ENCODE assay signal across 1 cellular context in the genomic region with DNA sequence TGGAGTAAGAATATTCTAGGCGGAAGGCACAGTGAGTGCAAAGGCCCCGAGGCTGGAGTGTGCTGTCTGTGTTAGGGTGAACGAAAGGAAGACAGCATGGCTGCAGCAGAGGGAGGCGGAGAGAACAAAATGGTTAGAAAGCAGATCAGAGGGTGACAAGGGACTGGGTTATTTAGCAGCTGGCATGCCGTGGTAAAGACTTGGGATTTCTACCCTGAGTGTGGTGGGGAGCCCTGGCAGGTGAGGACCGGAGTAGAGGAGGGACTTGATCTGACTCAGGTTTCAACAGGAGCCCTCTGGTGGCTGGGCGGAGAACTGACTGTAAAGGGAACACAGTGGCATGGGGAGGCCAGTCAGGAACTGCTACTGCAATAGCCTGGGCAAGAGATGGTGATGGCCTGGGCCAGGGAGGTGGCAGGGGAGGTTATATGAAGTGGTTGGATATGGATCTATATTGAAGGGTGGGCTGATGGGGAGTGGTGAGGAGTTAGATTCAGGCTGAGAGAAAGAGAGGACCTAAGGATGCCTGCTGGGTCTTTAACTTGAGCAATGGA.
TF ChIP-seq lines count a peak whose summit lies in the region.

No MANE protein-coding gene starts in this region.

TF ChIP-seq in K562, 482 proteins besides CTCF, POLR2A, EP300 and RAD21 (continued from another document and continues in another):
- TF ChIP-seq POLR3G (IDR thresholded peaks at IDR 0.05; ENCODE audit: extremely low read depth, insufficient read length, insufficient replicate concordance) = no peak
- TF ChIP-seq JUNB (CRISPR knock-in tag; conservative IDR thresholded peaks at IDR 0.05) = no peak; the same call in 1 of the 2 replicates
- peak; percentile 97 for TF ChIP-seq GATAD2A (IDR thresholded peaks at IDR 0.05)
- TF ChIP-seq SMARCA4 (IDR thresholded peaks at IDR 0.05) = 0 out of 2 replicates have a peak, but pooled peaks have one; percentile 69
- peak; percentile 60; the same call in 1 of the 2 replicates for TF ChIP-seq RB1 (IDR thresholded peaks at IDR 0.05; ENCODE audit: low read depth)
- no peak for TF ChIP-seq XRCC3 (IDR thresholded peaks at IDR 0.05)
- no peak for TF ChIP-seq TRIM28 (IDR thresholded peaks at IDR 0.05)
- TF ChIP-seq, protein P1, sequence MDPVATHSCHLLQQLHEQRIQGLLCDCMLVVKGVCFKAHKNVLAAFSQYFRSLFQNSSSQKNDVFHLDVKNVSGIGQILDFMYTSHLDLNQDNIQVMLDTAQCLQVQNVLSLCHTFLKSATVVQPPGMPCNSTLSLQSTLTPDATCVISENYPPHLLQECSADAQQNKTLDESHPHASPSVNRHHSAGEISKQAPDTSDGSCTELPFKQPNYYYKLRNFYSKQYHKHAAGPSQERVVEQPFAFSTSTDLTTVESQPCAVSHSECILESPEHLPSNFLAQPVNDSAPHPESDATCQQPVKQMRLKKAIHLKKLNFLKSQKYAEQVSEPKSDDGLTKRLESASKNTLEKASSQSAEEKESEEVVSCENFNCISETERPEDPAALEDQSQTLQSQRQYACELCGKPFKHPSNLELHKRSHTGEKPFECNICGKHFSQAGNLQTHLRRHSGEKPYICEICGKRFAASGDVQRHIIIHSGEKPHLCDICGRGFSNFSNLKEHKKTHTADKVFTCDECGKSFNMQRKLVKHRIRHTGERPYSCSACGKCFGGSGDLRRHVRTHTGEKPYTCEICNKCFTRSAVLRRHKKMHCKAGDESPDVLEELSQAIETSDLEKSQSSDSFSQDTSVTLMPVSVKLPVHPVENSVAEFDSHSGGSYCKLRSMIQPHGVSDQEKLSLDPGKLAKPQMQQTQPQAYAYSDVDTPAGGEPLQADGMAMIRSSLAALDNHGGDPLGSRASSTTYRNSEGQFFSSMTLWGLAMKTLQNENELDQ (CRISPR knock-in tag; IDR thresholded peaks at IDR 0.05; ENCODE audit: borderline replicate concordance) = peak; percentile 74; the same call in 1 of the 2 replicates
- TF ChIP-seq FOSL1 (tag; conservative IDR thresholded peaks at IDR 0.05) = no peak; the same call in 1 of the 2 replicates
- no peak for TF ChIP-seq FUS (optimal IDR thresholded peaks at IDR 0.05; ENCODE audit: low read depth, low read length)
- TF ChIP-seq FIP1L1 (IDR thresholded peaks at IDR 0.05; ENCODE audit: low read depth, low read length, poor library complexity, severe bottlenecking) = no peak
- TF ChIP-seq HCFC1 (IDR thresholded peaks at IDR 0.05; ENCODE audit: low read depth, low read length) = 0 out of 2 replicates have a peak, but pooled peaks have one; percentile 25
- 0 out of 4 replicates have a peak, but pooled peaks of 1 of the 2 experiments have one; percentile 21 for TF ChIP-seq TRIM24 (IDR thresholded peaks at IDR 0.05)
- TF ChIP-seq ZNF3 (CRISPR knock-in tag; IDR thresholded peaks at IDR 0.05) = no peak
- TF ChIP-seq ZNF263 (CRISPR knock-in tag; IDR thresholded peaks at IDR 0.05; ENCODE audit: borderline replicate concordance) = peak; percentile 81; the same call in 1 of the 2 replicates
- TF ChIP-seq ZNF311 (CRISPR knock-in tag; IDR thresholded peaks at IDR 0.05) = peak; percentile 88
- TF ChIP-seq PCBP2 (IDR thresholded peaks at IDR 0.05; ENCODE audit: low read depth, low read length, poor library complexity, severe bottlenecking) = no peak
- no peak for TF ChIP-seq ZNF57 (CRISPR knock-in tag; IDR thresholded peaks at IDR 0.05)
- TF ChIP-seq, protein P2, sequence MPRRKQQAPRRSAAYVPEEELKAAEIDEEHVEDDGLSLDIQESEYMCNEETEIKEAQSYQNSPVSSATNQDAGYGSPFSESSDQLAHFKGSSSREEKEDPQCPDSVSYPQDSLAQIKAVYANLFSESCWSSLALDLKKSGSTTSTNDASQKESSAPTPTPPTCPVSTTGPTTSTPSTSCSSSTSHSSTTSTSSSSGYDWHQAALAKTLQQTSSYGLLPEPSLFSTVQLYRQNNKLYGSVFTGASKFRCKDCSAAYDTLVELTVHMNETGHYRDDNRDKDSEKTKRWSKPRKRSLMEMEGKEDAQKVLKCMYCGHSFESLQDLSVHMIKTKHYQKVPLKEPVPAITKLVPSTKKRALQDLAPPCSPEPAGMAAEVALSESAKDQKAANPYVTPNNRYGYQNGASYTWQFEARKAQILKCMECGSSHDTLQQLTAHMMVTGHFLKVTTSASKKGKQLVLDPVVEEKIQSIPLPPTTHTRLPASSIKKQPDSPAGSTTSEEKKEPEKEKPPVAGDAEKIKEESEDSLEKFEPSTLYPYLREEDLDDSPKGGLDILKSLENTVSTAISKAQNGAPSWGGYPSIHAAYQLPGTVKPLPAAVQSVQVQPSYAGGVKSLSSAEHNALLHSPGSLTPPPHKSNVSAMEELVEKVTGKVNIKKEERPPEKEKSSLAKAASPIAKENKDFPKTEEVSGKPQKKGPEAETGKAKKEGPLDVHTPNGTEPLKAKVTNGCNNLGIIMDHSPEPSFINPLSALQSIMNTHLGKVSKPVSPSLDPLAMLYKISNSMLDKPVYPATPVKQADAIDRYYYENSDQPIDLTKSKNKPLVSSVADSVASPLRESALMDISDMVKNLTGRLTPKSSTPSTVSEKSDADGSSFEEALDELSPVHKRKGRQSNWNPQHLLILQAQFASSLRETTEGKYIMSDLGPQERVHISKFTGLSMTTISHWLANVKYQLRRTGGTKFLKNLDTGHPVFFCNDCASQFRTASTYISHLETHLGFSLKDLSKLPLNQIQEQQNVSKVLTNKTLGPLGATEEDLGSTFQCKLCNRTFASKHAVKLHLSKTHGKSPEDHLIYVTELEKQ (CRISPR knock-in tag; IDR thresholded peaks at IDR 0.05) = peak; percentile 61; the same call in 1 of the 2 replicates
- TF ChIP-seq NFATC3 (IDR thresholded peaks at IDR 0.05) = no peak
- TF ChIP-seq, protein P3, sequence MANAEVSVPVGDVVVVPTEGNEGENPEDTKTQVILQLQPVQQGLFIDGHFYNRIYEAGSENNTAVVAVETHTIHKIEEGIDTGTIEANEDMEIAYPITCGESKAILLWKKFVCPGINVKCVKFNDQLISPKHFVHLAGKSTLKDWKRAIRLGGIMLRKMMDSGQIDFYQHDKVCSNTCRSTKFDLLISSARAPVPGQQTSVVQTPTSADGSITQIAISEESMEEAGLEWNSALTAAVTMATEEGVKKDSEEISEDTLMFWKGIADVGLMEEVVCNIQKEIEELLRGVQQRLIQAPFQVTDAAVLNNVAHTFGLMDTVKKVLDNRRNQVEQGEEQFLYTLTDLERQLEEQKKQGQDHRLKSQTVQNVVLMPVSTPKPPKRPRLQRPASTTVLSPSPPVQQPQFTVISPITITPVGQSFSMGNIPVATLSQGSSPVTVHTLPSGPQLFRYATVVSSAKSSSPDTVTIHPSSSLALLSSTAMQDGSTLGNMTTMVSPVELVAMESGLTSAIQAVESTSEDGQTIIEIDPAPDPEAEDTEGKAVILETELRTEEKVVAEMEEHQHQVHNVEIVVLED (CRISPR knock-in tag; IDR thresholded peaks at IDR 0.05) = 0 out of 2 replicates have a peak, but pooled peaks have one; percentile 6
- TF ChIP-seq MYBL2 (IDR thresholded peaks at IDR 0.05; ENCODE audit: low read depth) = no peak
- no peak for TF ChIP-seq MYBL2 (CRISPR knock-in tag; IDR thresholded peaks at IDR 0.05; ENCODE audit: borderline replicate concordance)
- TF ChIP-seq KLF6 (CRISPR knock-in tag; IDR thresholded peaks at IDR 0.05; ENCODE audit: borderline replicate concordance) = peak; percentile 40; the same call in 1 of the 2 replicates
- TF ChIP-seq, protein P4, sequence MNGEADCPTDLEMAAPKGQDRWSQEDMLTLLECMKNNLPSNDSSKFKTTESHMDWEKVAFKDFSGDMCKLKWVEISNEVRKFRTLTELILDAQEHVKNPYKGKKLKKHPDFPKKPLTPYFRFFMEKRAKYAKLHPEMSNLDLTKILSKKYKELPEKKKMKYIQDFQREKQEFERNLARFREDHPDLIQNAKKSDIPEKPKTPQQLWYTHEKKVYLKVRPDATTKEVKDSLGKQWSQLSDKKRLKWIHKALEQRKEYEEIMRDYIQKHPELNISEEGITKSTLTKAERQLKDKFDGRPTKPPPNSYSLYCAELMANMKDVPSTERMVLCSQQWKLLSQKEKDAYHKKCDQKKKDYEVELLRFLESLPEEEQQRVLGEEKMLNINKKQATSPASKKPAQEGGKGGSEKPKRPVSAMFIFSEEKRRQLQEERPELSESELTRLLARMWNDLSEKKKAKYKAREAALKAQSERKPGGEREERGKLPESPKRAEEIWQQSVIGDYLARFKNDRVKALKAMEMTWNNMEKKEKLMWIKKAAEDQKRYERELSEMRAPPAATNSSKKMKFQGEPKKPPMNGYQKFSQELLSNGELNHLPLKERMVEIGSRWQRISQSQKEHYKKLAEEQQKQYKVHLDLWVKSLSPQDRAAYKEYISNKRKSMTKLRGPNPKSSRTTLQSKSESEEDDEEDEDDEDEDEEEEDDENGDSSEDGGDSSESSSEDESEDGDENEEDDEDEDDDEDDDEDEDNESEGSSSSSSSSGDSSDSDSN (IDR thresholded peaks at IDR 0.05; ENCODE audit: borderline replicate concordance in 1 of 2, low read depth in 2 of 2, low read length in 2 of 2) = no peak
- no peak for TF ChIP-seq LCOR (CRISPR knock-in tag; IDR thresholded peaks at IDR 0.05)
- TF ChIP-seq HNRNPUL1 (IDR thresholded peaks at IDR 0.05; ENCODE audit: low read length) = no peak
- TF ChIP-seq MLX (CRISPR knock-in tag; conservative IDR thresholded peaks at IDR 0.05) = no peak; a peak in 1 of 4 replicates
- peak; percentile 82 for TF ChIP-seq MTA1 (IDR thresholded peaks at IDR 0.05; ENCODE audit: borderline replicate concordance)
- no peak for TF ChIP-seq NR2C2 (CRISPR knock-in tag; IDR thresholded peaks at IDR 0.05)
- TF ChIP-seq NR2C2 (tag; IDR thresholded peaks at IDR 0.05) = no peak
- peak; percentile 74; the same call in 1 of the 2 replicates for TF ChIP-seq ZNF175 (CRISPR knock-in tag; IDR thresholded peaks at IDR 0.05; ENCODE audit: low read depth)
- peak; percentile 64; the same call in 1 of the 2 replicates for TF ChIP-seq CLOCK (CRISPR knock-in tag; IDR thresholded peaks at IDR 0.05; ENCODE audit: borderline replicate concordance)
- TF ChIP-seq, protein P5, sequence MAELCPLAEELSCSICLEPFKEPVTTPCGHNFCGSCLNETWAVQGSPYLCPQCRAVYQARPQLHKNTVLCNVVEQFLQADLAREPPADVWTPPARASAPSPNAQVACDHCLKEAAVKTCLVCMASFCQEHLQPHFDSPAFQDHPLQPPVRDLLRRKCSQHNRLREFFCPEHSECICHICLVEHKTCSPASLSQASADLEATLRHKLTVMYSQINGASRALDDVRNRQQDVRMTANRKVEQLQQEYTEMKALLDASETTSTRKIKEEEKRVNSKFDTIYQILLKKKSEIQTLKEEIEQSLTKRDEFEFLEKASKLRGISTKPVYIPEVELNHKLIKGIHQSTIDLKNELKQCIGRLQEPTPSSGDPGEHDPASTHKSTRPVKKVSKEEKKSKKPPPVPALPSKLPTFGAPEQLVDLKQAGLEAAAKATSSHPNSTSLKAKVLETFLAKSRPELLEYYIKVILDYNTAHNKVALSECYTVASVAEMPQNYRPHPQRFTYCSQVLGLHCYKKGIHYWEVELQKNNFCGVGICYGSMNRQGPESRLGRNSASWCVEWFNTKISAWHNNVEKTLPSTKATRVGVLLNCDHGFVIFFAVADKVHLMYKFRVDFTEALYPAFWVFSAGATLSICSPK (IDR thresholded peaks at IDR 0.05; ENCODE audit: borderline replicate concordance) = peak; percentile 85; the same call in 1 of the 2 replicates
- peak; percentile 76; the same call in 1 of the 2 replicates for TF ChIP-seq ZNF695 (CRISPR knock-in tag; IDR thresholded peaks at IDR 0.05)
- peak; percentile 93 for TF ChIP-seq DEAF1 (CRISPR knock-in tag; IDR thresholded peaks at IDR 0.05)
- TF ChIP-seq BCL6 (CRISPR knock-in tag; IDR thresholded peaks at IDR 0.05) = peak; percentile 62; the same call in 1 of the 2 replicates
- TF ChIP-seq ZNF316 (IDR thresholded peaks at IDR 0.05) = no peak; the same call in 1 of the 2 replicates
- TF ChIP-seq IRF2 (CRISPR knock-in tag; IDR thresholded peaks at IDR 0.05) = no peak
- no peak for TF ChIP-seq KAT8 (IDR thresholded peaks at IDR 0.05; ENCODE audit: low read depth)
- peak; percentile 51 for TF ChIP-seq RBM25 (IDR thresholded peaks at IDR 0.05; ENCODE audit: low read depth, low read length, severe bottlenecking)
- TF ChIP-seq HMGN3 (IDR thresholded peaks at IDR 0.05; ENCODE audit: borderline replicate concordance, extremely low read depth, insufficient read length, low read depth, low read length) = no peak
- TF ChIP-seq KDM2B (CRISPR knock-in tag; IDR thresholded peaks at IDR 0.05) = no peak
- no peak for TF ChIP-seq ZBTB7A (IDR thresholded peaks at IDR 0.05; ENCODE audit: borderline replicate concordance, control insufficient read depth, low read depth, low read length)
- no peak for TF ChIP-seq TBP (optimal IDR thresholded peaks at IDR 0.05; ENCODE audit: low read depth, low read length)
- no peak; the same call in 1 of the 2 replicates for TF ChIP-seq FOXM1 (IDR thresholded peaks at IDR 0.05; ENCODE audit: low read depth)
- TF ChIP-seq FOXM1 (CRISPR knock-in tag; IDR thresholded peaks at IDR 0.05; ENCODE audit: low read depth) = no peak
- no peak for TF ChIP-seq NFIX (CRISPR knock-in tag; IDR thresholded peaks at IDR 0.05; ENCODE audit: low read depth)
